ENCODE assay signal across 16 cellular contexts in the genomic region with DNA sequence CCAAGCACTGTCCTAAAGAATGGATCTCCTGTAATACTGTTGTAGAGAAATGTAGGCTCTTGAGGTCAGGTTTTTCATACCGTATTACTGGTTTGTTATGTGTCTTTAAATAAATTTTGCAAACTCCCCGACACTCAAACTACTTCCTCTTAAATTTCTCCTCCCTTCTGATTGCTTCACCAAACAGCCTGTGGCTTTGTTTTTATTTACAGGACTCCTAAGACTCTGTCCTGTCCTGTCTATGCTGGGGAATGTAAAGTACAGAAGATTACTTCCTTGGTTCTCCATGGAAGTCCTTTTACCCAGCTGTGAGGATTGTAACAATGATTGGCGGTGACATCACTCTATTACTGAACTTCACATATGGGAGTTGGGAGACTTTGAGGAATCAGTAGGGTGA.
DNase-seq lines count a peak whose midpoint lies in the region; ATAC-seq and TF ChIP-seq lines count a peak whose summit lies in the region.
"Had no signal": no experiment of that assay in that cellular context is flagged by ENCODE, and none has a peak within 500 bp of the region (broad histone marks: within the 10 kb centered on the region; RNA-seq: fewer than 3 reads in every experiment).

No MANE protein-coding gene starts in this region.

- peaks cover 9 to 10% of the 10 kb centered on the region in 2 donors for H3K9me3 Mint-ChIP-seq in natural killer cell
- H3K9me3 Mint-ChIP-seq: H9 had no signal

- H3K4me3 ChIP-seq in mesenchymal stem cell (ENCODE audit: insufficient read depth in 1 of 2, low read depth in 1 of 2, low read length in 2 of 2) (no peak overlapping the region), osteoblast (ENCODE audit: insufficient read depth, low read length) (no peak overlapping the region)
- H3K4me3 ChIP-seq: BLaER1 had no signal

- H3K9me3 ChIP-seq in mesenchymal stem cell (ENCODE audit: control insufficient read depth, low read length), result no peaks in the 10 kb centered on the region
- no peaks in the 10 kb centered on the region for H3K9me3 ChIP-seq in osteoblast (ENCODE audit: low read depth, low read length)
- H3K9me3 ChIP-seq: BLaER1 had no signal

- H3K4ac ChIP-seq in mesenchymal stem cell (ENCODE audit: low read depth in 1 of 2, low read length in 2 of 2), result no peak overlapping the region

- CTCF ChIA-PET in HEK293T (lab: Yijun Ruan, JAX), result interaction anchor here (1.1 kb wide), 1 partner anchor 206 kb away, joined by 3 read pairs; no protein-coding TSS in a partner anchor

- no peak overlapping the region for H3K27ac Mint-ChIP-seq in natural killer cell
- H3K27ac Mint-ChIP-seq: HFFc6 had no signal

- H4K8ac ChIP-seq in mesenchymal stem cell (ENCODE audit: low read length), result no peak overlapping the region

- no peak overlapping the region for H3K9ac ChIP-seq in mesenchymal stem cell (ENCODE audit: low read length)
- H3K9ac ChIP-seq: BLaER1 had no signal

- TF ChIP-seq CTCF in natural killer cell (IDR thresholded peaks at IDR 0.05) (no peak), osteoblast (IDR thresholded peaks at IDR 0.05; ENCODE audit: extremely low read depth, low read depth, low read length) (no peak)

- no peaks in the 10 kb centered on the region for H3K79me1 ChIP-seq in mesenchymal stem cell (replicated peaks; ENCODE audit: low read length, poor library complexity, severe bottlenecking)

- POLR2A ChIA-PET in HEK293T (lab: Yijun Ruan, JAX), result no interaction called here

- H3K18ac ChIP-seq in mesenchymal stem cell (ENCODE audit: low read depth in 1 of 2, low read length in 2 of 2), result no peak overlapping the region

- no peak overlapping the region for H3K4me3 Mint-ChIP-seq in natural killer cell
- H3K4me3 Mint-ChIP-seq: H9, HFFc6 had no signal

- H4K20me1 ChIP-seq in osteoblast (ENCODE audit: insufficient read depth, low read length), result no peaks in the 10 kb centered on the region
- H4K20me1 ChIP-seq: BLaER1 had no signal

- no peaks in the 10 kb centered on the region for H3K4me1 ChIP-seq in mesenchymal stem cell (ENCODE audit: control insufficient read depth, insufficient read depth, low read depth, low read length)
- H3K4me1 ChIP-seq in osteoblast (ENCODE audit: insufficient read depth, low read length), result no peaks in the 10 kb centered on the region
- H3K4me1 ChIP-seq: BLaER1 had no signal

- H2BK12ac ChIP-seq in mesenchymal stem cell (ENCODE audit: low read length in 2 of 2), result no peak overlapping the region

- H3K79me2 ChIP-seq in osteoblast (ENCODE audit: insufficient read depth, low read length), result no peaks in the 10 kb centered on the region

- 94% methylated on average over 1 of the region's 3 CpGs for WGBS in mesenchymal stem cell

- no peaks in the 10 kb centered on the region for H3K4me1 Mint-ChIP-seq in natural killer cell

- H2BK5ac ChIP-seq in mesenchymal stem cell (ENCODE audit: low read depth, low read length, poor library complexity, severe bottlenecking), result no peak overlapping the region

- no peak for ATAC-seq in natural killer cell
- ATAC-seq in HG02938 (IDR thresholded peaks at IDR 0.05; ENCODE audit: unreplicated experiment), result no peak

- H3K4me2 ChIP-seq in mesenchymal stem cell (ENCODE audit: low read length, poor library complexity, severe bottlenecking) (no peak overlapping the region), osteoblast (ENCODE audit: insufficient read depth, low read length) (no peak overlapping the region)
- H3K4me2 ChIP-seq: BLaER1 had no signal

- intact Hi-C loops in natural killer cell (cut with micrococcal nuclease), result no loop called here

- H3K27ac ChIP-seq in mesenchymal stem cell (ENCODE audit: low read length, poor library complexity, severe bottlenecking) (no peak overlapping the region), osteoblast (ENCODE audit: low read depth, low read length) (no peak overlapping the region)
- H3K27ac ChIP-seq: BLaER1 had no signal

- no peaks in the 10 kb centered on the region for H3K36me3 ChIP-seq in mesenchymal stem cell (ENCODE audit: control insufficient read depth in 1 of 2, insufficient read depth in 2 of 2, low read depth in 1 of 2, low read length in 2 of 2)
- no peaks in the 10 kb centered on the region for H3K36me3 ChIP-seq in osteoblast (ENCODE audit: insufficient read depth, low read length)
- H3K36me3 ChIP-seq: BLaER1 had no signal

- H3K27me3 ChIP-seq in mesenchymal stem cell (ENCODE audit: control insufficient read depth in 1 of 2, insufficient read depth in 1 of 2, low read length in 2 of 2) (no peaks in the 10 kb centered on the region), osteoblast (ENCODE audit: insufficient read depth, low read length) (no peaks in the 10 kb centered on the region)
- H3K27me3 ChIP-seq: BLaER1 had no signal

- no peaks in the 10 kb centered on the region for H3K27me3 Mint-ChIP-seq in natural killer cell (ENCODE audit: low read depth in 2 of 2)

- no peak overlapping the region for H2BK15ac ChIP-seq in mesenchymal stem cell (ENCODE audit: low read depth, poor library complexity, severe bottlenecking)

- no peak for DNase-seq in HEK293T (ENCODE audit: extremely low spot score)
- DNase-seq in MV-4-11 (lab: John Stamatoyannopoulos, UW), result peak; percentile 29
- peak; percentile 6 for DNase-seq in OCI-M1 (lab: John Stamatoyannopoulos, UW)
- peak; percentile 8 for DNase-seq in mesenchymal stem cell
- DNase-seq in natural killer cell, result no peak
- DNase-seq in cerebellar cortex (ENCODE audit: low spot score), result no peak
- DNase-seq in osteoblast (ENCODE audit: insufficient read length, low spot score, missing footprints), result no peak
- DNase-seq: 8988T, AML-193, DMS53, GF-D8, GOT3, H9, HFFc6 had no signal

- no peak overlapping the region for H3K23ac ChIP-seq in mesenchymal stem cell (ENCODE audit: low read length in 2 of 2)

- H2AK5ac ChIP-seq in mesenchymal stem cell (ENCODE audit: low read length, severe bottlenecking), result no peak overlapping the region

- no peaks in the 10 kb centered on the region for H3K36me3 Mint-ChIP-seq in natural killer cell

- no peak overlapping the region for H2BK120ac ChIP-seq in mesenchymal stem cell (ENCODE audit: low read depth, low read length)

- H2AFZ ChIP-seq in mesenchymal stem cell (ENCODE audit: low read depth, low read length) (no peak overlapping the region), osteoblast (ENCODE audit: low read length) (no peak overlapping the region)

- H3K14ac ChIP-seq in mesenchymal stem cell (ENCODE audit: low read length in 2 of 2), result no peak overlapping the region

- H4K91ac ChIP-seq in mesenchymal stem cell (ENCODE audit: low read length), result no peak overlapping the region

TF ChIP-seq in HEK293T, 16 proteins besides CTCF, POLR2A, EP300 and RAD21:
- TF ChIP-seq FOXA1 (IDR thresholded peaks at IDR 0.05) (no peak), SUZ12 (IDR thresholded peaks at IDR 0.05) (no peak), PKNOX1 (IDR thresholded peaks at IDR 0.05) (0 out of 2 replicates have a peak, but pooled peaks have one; percentile 10), ZNF384 (IDR thresholded peaks at IDR 0.05) (no peak), HDGF (IDR thresholded peaks at IDR 0.05; ENCODE audit: borderline replicate concordance) (no peak), FOXM1 (IDR thresholded peaks at IDR 0.05; ENCODE audit: borderline replicate concordance) (no peak)

Comparison
In these comparisons a context has a peak if more than half of its experiments do, and no peak if none do; other contexts are left out.
1. DNase-seq: peak in MV-4-11 (single experiment), OCI-M1 (single experiment) and mesenchymal stem cell (single experiment); none in HEK293T (single experiment), natural killer cell (single experiment), cerebellar cortex (single experiment) and osteoblast (single experiment).